Comparison of ENCODE assay signal across 23 cellular contexts in genomic region chrX:72683631-72684030, GRCh38.
"Had no signal": no experiment of that assay in that cellular context is flagged by ENCODE, and none has a peak within 500 bp of the region (broad histone marks: within the 10 kb centered on the region; RNA-seq: fewer than 3 reads in every experiment).

No MANE protein-coding gene starts in this region.

- H3K27ac Mint-ChIP-seq: mesothelial cell of epicardium had no signal

- H3K4me1 ChIP-seq: esophagus muscularis mucosa, gastroesophageal sphincter, heart left ventricle, left lung, lower lobe of right lung had no signal

- H3K4me1 Mint-ChIP-seq: naive B cell had no signal

- H3K27me3 ChIP-seq: esophagus muscularis mucosa, foreskin keratinocyte, gastroesophageal sphincter, heart left ventricle, hepatocyte, left lung had no signal

- DNase-seq: dermis blood vessel endothelial cell; dorsolateral prefrontal cortex; effector CD4-positive, alpha-beta T cell; effector memory CD4-positive, alpha-beta T cell; foreskin keratinocyte; heart left ventricle; hypothalamus; left cardiac atrium; left lung; left ventricle myocardium superior; lower lobe of right lung; mesenchymal stem cell; mucosa of descending colon; naive B cell had no signal

- H3K27me3 Mint-ChIP-seq: naive B cell had no signal

- H3K9me3 ChIP-seq: esophagus muscularis mucosa, gastroesophageal sphincter, heart left ventricle, left lung, lower lobe of right lung, mucosa of descending colon had no signal

- FAIRE-seq: endothelial cell of umbilical vein, frontal cortex, islet of Langerhans, keratinocyte had no signal

- ATAC-seq: foreskin keratinocyte, gastroesophageal sphincter, heart left ventricle, left cardiac atrium, left lung, left ventricle myocardium superior, lower lobe of right lung, mucosa of descending colon had no signal

- H3K36me3 Mint-ChIP-seq: naive B cell had no signal

- H3K36me3 ChIP-seq: esophagus muscularis mucosa, gastroesophageal sphincter, left lung, lower lobe of right lung had no signal

- H3K27ac ChIP-seq: coronary artery, dorsolateral prefrontal cortex, esophagus muscularis mucosa, foreskin keratinocyte, gastroesophageal sphincter, heart left ventricle, hepatocyte, left lung, lower lobe of right lung had no signal

- H3K4me3 Mint-ChIP-seq: mesothelial cell of epicardium, naive B cell had no signal

- H3K4me3 ChIP-seq: coronary artery, dorsolateral prefrontal cortex, esophagus muscularis mucosa, gastroesophageal sphincter, heart left ventricle, hepatocyte, left lung, lower lobe of right lung, mucosa of descending colon had no signal
